8 cellular contexts compared by ENCODE assay signal in genomic region chr1:42682739-42683529, GRCh38. TPM values are rescaled to one million over a fixed set of nuclear protein-coding genes. Genes with fewer than 3 reads are reported as not detected.
DNase-seq lines count a peak whose midpoint lies in the region; ATAC-seq and TF ChIP-seq lines count a peak whose summit lies in the region.

No MANE protein-coding gene starts in this region.

- H3K27me3 Mint-ChIP-seq in natural killer cell treated with Interleukin-12 subunit alpha and Interleukin-12 subunit beta and Interleukin-15 and Interleukin-18, amount 100 ng/mL, for 72 hours, result no peaks in the 10 kb centered on the region

- H3K27me3 ChIP-seq in Panc1 (ENCODE audit: control insufficient read depth, insufficient read depth, low read length), result no peaks in the 10 kb centered on the region

- peaks cover 24% of the 10 kb centered on the region for H3K36me3 Mint-ChIP-seq in natural killer cell treated with Interleukin-12 subunit alpha and Interleukin-12 subunit beta and Interleukin-15 and Interleukin-18, amount 100 ng/mL, for 72 hours

- no peaks in the 10 kb centered on the region for H3K9me3 ChIP-seq in Panc1 (ENCODE audit: control insufficient read depth, insufficient read depth, low read depth, low read length)

- CTCF ChIA-PET in Panc1 (lab: Charles Lee), result no interaction called here

- no peaks in the 10 kb centered on the region for H3K9me3 Mint-ChIP-seq in natural killer cell treated with Interleukin-12 subunit alpha and Interleukin-12 subunit beta and Interleukin-15 and Interleukin-18, amount 100 ng/mL, for 72 hours

- peaks cover 42% of the 10 kb centered on the region for H3K4me1 ChIP-seq in Panc1 (ENCODE audit: control insufficient read depth, insufficient read depth, low read length)

- DNase-seq in AML-193 (lab: John Stamatoyannopoulos, UW), result peak; percentile 53 to 66
- DNase-seq in Panc1 (ENCODE audit: low read depth, low spot score), result no peak
- DNase-seq in activated T-helper 1 cell treated with anti-CD3 and anti-CD28 coated beads, Interleukin-2, amount 50 U/mL, for 16 hours (ENCODE audit: low read depth in 1 of 2, low spot score in 1 of 2), result peak; percentile 17 to 50
- DNase-seq in fibroblast of pulmonary artery (ENCODE audit: low read depth), result peak; percentile 73
- DNase-seq in natural killer cell treated with Interleukin-12 subunit alpha and Interleukin-12 subunit beta and Interleukin-15 and Interleukin-18, amount 100 ng/mL, for 72 hours (ENCODE audit: low spot score), result peak; percentile 77
- DNase-seq in stimulated activated naive CD8-positive, alpha-beta T cell treated with anti-CD3 and anti-CD28 coated beads, Interleukin-15, Interleukin-2, amounts not matched to agents 100 U/mL and 50 U/mL, for 24 hours, result peak; percentile 74

- TF ChIP-seq CTCF in Panc1 (IDR thresholded peaks at IDR 0.05) (no peak), fibroblast of pulmonary artery (IDR thresholded peaks at IDR 0.05; ENCODE audit: low read length, missing control alignments) (no peak)

- intact Hi-C loops in Panc1 (cut with micrococcal nuclease; ENCODE audit: unreplicated experiment), result no loop called here

- H3K4me3 Mint-ChIP-seq in natural killer cell treated with Interleukin-12 subunit alpha and Interleukin-12 subunit beta and Interleukin-15 and Interleukin-18, amount 100 ng/mL, for 72 hours, result peak overlapping the region; percentile 99

- TF ChIP-seq POLR2A in GM19193 (IDR thresholded peaks at IDR 0.05; ENCODE audit: extremely low read depth, insufficient read depth, insufficient read length), result peak; percentile 64

- peaks cover 41 to 55% of the 10 kb centered on the region in 2 donors for H3K4me1 Mint-ChIP-seq in natural killer cell treated with Interleukin-12 subunit alpha and Interleukin-12 subunit beta and Interleukin-15 and Interleukin-18, amount 100 ng/mL, for 72 hours (ENCODE audit: low read depth in 2 of 2)

- peak overlapping the region; percentile 96 to 97 for H3K27ac Mint-ChIP-seq in natural killer cell treated with Interleukin-12 subunit alpha and Interleukin-12 subunit beta and Interleukin-15 and Interleukin-18, amount 100 ng/mL, for 72 hours

- peaks cover 27% of the 10 kb centered on the region for H3K36me3 ChIP-seq in Panc1 (ENCODE audit: control insufficient read depth, insufficient read depth, low read length)

- in situ Hi-C loops in Panc1 (cut with HindIII; ENCODE audit: low pct_unique_long_range_greater_than_20kb, low sequenced_read_pairs), result no loop called here

- no TSS peak for BruUV-seq in Panc1 (replicated peaks; lab: Mats Ljungman, UMichigan)

- POLR2A ChIA-PET in Panc1 (lab: Charles Lee), result interaction anchor here (0.7 to 1.0 kb wide), 2 partner anchors 19 to 545 kb away, joined by 3 to 4 read pairs; no protein-coding TSS in a partner anchor

- ATAC-seq in HG03354 (IDR thresholded peaks at IDR 0.05; ENCODE audit: poor library complexity, severe bottlenecking, unreplicated experiment) (peak; percentile 51), Panc1 (peak; percentile 68)
- ATAC-seq in natural killer cell treated with Interleukin-12 subunit alpha and Interleukin-12 subunit beta and Interleukin-15 and Interleukin-18, amount 100 ng/mL, for 72 hours, result peak; percentile 59 to 60
- peak; percentile 33 for ATAC-seq in stimulated activated naive CD8-positive, alpha-beta T cell treated with anti-CD3 and anti-CD28 coated beads, Interleukin-15, Interleukin-2, amounts not matched to agents 100 U/mL and 50 U/mL, for 24 hours

- peak overlapping the region; percentile 91 to 97 for H3K4me3 ChIP-seq in Panc1 (ENCODE audit: low read depth in 2 of 2, low read length in 2 of 2)
- peak overlapping the region; percentile 67 for H3K4me3 ChIP-seq in fibroblast of pulmonary artery (replicated peaks; ENCODE audit: low read depth, low read length)

- peak overlapping the region; percentile 94 for H3K27ac ChIP-seq in Panc1 (ENCODE audit: low read length)

RNA-seq across cellular contexts. Expression of gene YBX1, which starts 0.7 kb away (rescaled TPM):
- total RNA-seq in Panc1 (2021; ENCODE audit: unreplicated experiment), result 908 TPM
- 1,132 TPM for polyA plus RNA-seq in Panc1 (2012; ENCODE audit: insufficient read length)
- 100 to 1,000 TPM; 459 to 670 TPM for total RNA-seq in natural killer cell treated with Interleukin-12 subunit alpha and Interleukin-12 subunit beta and Interleukin-15 and Interleukin-18, amount 100 ng/mL, for 72 hours

RNA-seq across cellular contexts. Expression of gene PPIH, which starts 24.7 kb away (rescaled TPM):
- total RNA-seq in Panc1 (2021; ENCODE audit: unreplicated experiment), result 78.5 TPM
- 60.0 TPM for polyA plus RNA-seq in Panc1 (2012; ENCODE audit: insufficient read length)
- total RNA-seq in natural killer cell treated with Interleukin-12 subunit alpha and Interleukin-12 subunit beta and Interleukin-15 and Interleukin-18, amount 100 ng/mL, for 72 hours, result 100 to 1,000 TPM in 1 of 2 donors, 10 to 100 TPM in 1; 65.4 to 102 TPM

RNA-seq across cellular contexts. Expression of gene CLDN19, which starts 57.1 kb away (rescaled TPM):
- 0.05 TPM for total RNA-seq in Panc1 (2021; ENCODE audit: unreplicated experiment)
- not detected for polyA plus RNA-seq in Panc1 (2012; ENCODE audit: insufficient read length)
- total RNA-seq in natural killer cell treated with Interleukin-12 subunit alpha and Interleukin-12 subunit beta and Interleukin-15 and Interleukin-18, amount 100 ng/mL, for 72 hours, result not detected
